9 cellular contexts compared by ENCODE assay signal in genomic region chr1:31617218-31617916, GRCh38. TPM values are rescaled to one million over a fixed set of nuclear protein-coding genes. Genes with fewer than 3 reads are reported as not detected.
DNase-seq lines count a peak whose midpoint lies in the region; ATAC-seq and TF ChIP-seq lines count a peak whose summit lies in the region.
"Had no signal": no experiment of that assay in that cellular context is flagged by ENCODE, and none has a peak within 500 bp of the region (broad histone marks: within the 10 kb centered on the region; RNA-seq: fewer than 3 reads in every experiment).

Gene HCRTR1, plus strand, starts transcription at chr1:31617689. Its CDS starts 1,504 bp downstream, at chr1:31619193.

- no peaks in the 10 kb centered on the region for H3K4me1 Mint-ChIP-seq in activated T-helper 1 cell treated with anti-CD3 and anti-CD28 coated beads, Interleukin-12 subunit alpha, Interleukin-12 subunit beta, Interleukin-2, Interleukin-4 antibody, amounts not matched to agents 30 ng/mL and 10 ng/mL and 1 ng/mL, durations not matched to agents 14 hours and 24 hours and 36 hours (ENCODE audit: low read depth)

- POLR2A ChIA-PET in HEK293T (lab: Yijun Ruan, JAX) = interaction anchor here (1.0 kb wide), 1 partner anchor 27 kb away, joined by 4 read pairs; the partner anchor contains the start of gene PEF1

- H3K4me3 ChIP-seq in iPS-11a (ENCODE audit: low read depth, low read length) (peak within 1 kb of the TSS; percentile 50), skeletal muscle tissue (ENCODE audit: low read length in 3 of 3) (peak within 1 kb of the TSS; percentile 24 to 45 (median 35))

- H3K4me1 ChIP-seq in skeletal muscle tissue (ENCODE audit: control insufficient read depth in 3 of 3, insufficient read depth in 3 of 3, low read length in 3 of 3) = peaks cover 0 to 15% (median 11%) of the 10 kb centered on the region in 3 donors

- intact Hi-C loops in activated T-helper 1 cell treated with anti-CD3 and anti-CD28 coated beads, Interleukin-12 subunit alpha, Interleukin-12 subunit beta, Interleukin-2, Interleukin-4 antibody, amounts not matched to agents 30 ng/mL and 10 ng/mL and 1 ng/mL, durations not matched to agents 14 hours and 24 hours and 36 hours (cut with micrococcal nuclease) = no loop called here
- intact Hi-C loops in posterior cingulate gyrus (cut with DNase I) = no loop called here

- H3K9me3 ChIP-seq in skeletal muscle tissue (ENCODE audit: control insufficient read depth in 3 of 3, low read length in 3 of 3) = no peaks in the 10 kb centered on the region

- H3K9me3 Mint-ChIP-seq in activated T-helper 1 cell treated with anti-CD3 and anti-CD28 coated beads, Interleukin-12 subunit alpha, Interleukin-12 subunit beta, Interleukin-2, Interleukin-4 antibody, amounts not matched to agents 30 ng/mL and 10 ng/mL and 1 ng/mL, durations not matched to agents 14 hours and 24 hours and 36 hours = no peaks in the 10 kb centered on the region

- peaks cover 2% of the 10 kb centered on the region for H3K36me3 Mint-ChIP-seq in activated T-helper 1 cell treated with anti-CD3 and anti-CD28 coated beads, Interleukin-12 subunit alpha, Interleukin-12 subunit beta, Interleukin-2, Interleukin-4 antibody, amounts not matched to agents 30 ng/mL and 10 ng/mL and 1 ng/mL, durations not matched to agents 14 hours and 24 hours and 36 hours (ENCODE audit: low read depth)

- H3K27me3 Mint-ChIP-seq in activated T-helper 1 cell treated with anti-CD3 and anti-CD28 coated beads, Interleukin-12 subunit alpha, Interleukin-12 subunit beta, Interleukin-2, Interleukin-4 antibody, amounts not matched to agents 30 ng/mL and 10 ng/mL and 1 ng/mL, durations not matched to agents 14 hours and 24 hours and 36 hours (ENCODE audit: insufficient read depth) = peaks cover 35% of the 10 kb centered on the region

- H3K36me3 ChIP-seq in skeletal muscle tissue (ENCODE audit: control insufficient read depth in 3 of 3, insufficient read depth in 3 of 3, low read length in 3 of 3) = no peaks in the 10 kb centered on the region

- ATAC-seq in HG03460 (IDR thresholded peaks at IDR 0.05; ENCODE audit: unreplicated experiment) (no peak), HG03045 (IDR thresholded peaks at IDR 0.05; ENCODE audit: unreplicated experiment) (no peak)

- no peak within 1 kb of the TSS for H3K27ac Mint-ChIP-seq in activated T-helper 1 cell treated with anti-CD3 and anti-CD28 coated beads, Interleukin-12 subunit alpha, Interleukin-12 subunit beta, Interleukin-2, Interleukin-4 antibody, amounts not matched to agents 30 ng/mL and 10 ng/mL and 1 ng/mL, durations not matched to agents 14 hours and 24 hours and 36 hours

- no peak within 1 kb of the TSS for H3K27ac ChIP-seq in skeletal muscle tissue (ENCODE audit: low read depth, low read length)

- DNase-seq in HEK293T (ENCODE audit: extremely low spot score) = peak; percentile 48
- DNase-seq in activated T-helper 1 cell treated with anti-CD3 and anti-CD28 coated beads, Interleukin-12 subunit alpha, Interleukin-12 subunit beta, Interleukin-2, Interleukin-4 antibody, amounts not matched to agents 30 ng/mL and 10 ng/mL and 1 ng/mL, durations not matched to agents 14 hours and 24 hours and 36 hours (ENCODE audit: low spot score) = no peak
- DNase-seq in activated CD4-positive, alpha-beta T cell treated with anti-CD3 and anti-CD28 coated beads for 48 hours = no peak
- no peak for DNase-seq in posterior cingulate gyrus

- H3K27me3 ChIP-seq in skeletal muscle tissue (ENCODE audit: control insufficient read depth in 3 of 3, insufficient read depth in 3 of 3, low read length in 3 of 3) = peaks cover 34 to 37% (median 34%) of the 10 kb centered on the region in 3 donors

- peak within 1 kb of the TSS; percentile 46 for H3K4me3 Mint-ChIP-seq in activated T-helper 1 cell treated with anti-CD3 and anti-CD28 coated beads, Interleukin-12 subunit alpha, Interleukin-12 subunit beta, Interleukin-2, Interleukin-4 antibody, amounts not matched to agents 30 ng/mL and 10 ng/mL and 1 ng/mL, durations not matched to agents 14 hours and 24 hours and 36 hours

- peak within 1 kb of the TSS in 1 of 3 donors; percentile 45 for H3K9ac ChIP-seq in skeletal muscle tissue (ENCODE audit: low read depth in 1 of 3, low read length in 3 of 3)

- CTCF ChIA-PET in HEK293T (lab: Yijun Ruan, JAX) = interaction anchor here (0.6 to 1.4 kb wide), 6 partner anchors 12 to 355 kb away, joined by 3 to 7 read pairs (median 4); partner anchors contain the start of gene PEF1

TF ChIP-seq in HEK293T, 16 proteins besides CTCF, POLR2A, EP300 and RAD21:
- no peak for TF ChIP-seq FOXK2 (IDR thresholded peaks at IDR 0.05)
- TF ChIP-seq HDGF (IDR thresholded peaks at IDR 0.05; ENCODE audit: borderline replicate concordance) = no peak
- TF ChIP-seq SP1 (IDR thresholded peaks at IDR 0.05) = no peak
- no peak for TF ChIP-seq ELF4 (IDR thresholded peaks at IDR 0.05)
- TF ChIP-seq L3MBTL2 (conservative IDR thresholded peaks at IDR 0.05) = no peak
- TF ChIP-seq BHLHE40 (IDR thresholded peaks at IDR 0.05; ENCODE audit: borderline replicate concordance) = no peak
- TF ChIP-seq PKNOX1 (IDR thresholded peaks at IDR 0.05) = no peak
- no peak for TF ChIP-seq TARDBP (IDR thresholded peaks at IDR 0.05)
- no peak for TF ChIP-seq FOXA1 (IDR thresholded peaks at IDR 0.05)
- TF ChIP-seq CTBP1 (IDR thresholded peaks at IDR 0.05; ENCODE audit: borderline replicate concordance) = no peak

RNA-seq across cellular contexts. Expression of gene HCRTR1, which starts in this region (rescaled TPM):
- total RNA-seq in activated T-helper 1 cell treated with anti-CD3 and anti-CD28 coated beads, Interleukin-12 subunit alpha, Interleukin-12 subunit beta, Interleukin-2, Interleukin-4 antibody, amounts not matched to agents 30 ng/mL and 10 ng/mL and 1 ng/mL, durations not matched to agents 14 hours and 24 hours and 36 hours = not detected in 2 replicates
- not detected for total RNA-seq in skeletal muscle tissue
- total RNA-seq: RPMI7951 had no signal
